Comparison of ENCODE assay signal across 10 cellular contexts in the genomic region with DNA sequence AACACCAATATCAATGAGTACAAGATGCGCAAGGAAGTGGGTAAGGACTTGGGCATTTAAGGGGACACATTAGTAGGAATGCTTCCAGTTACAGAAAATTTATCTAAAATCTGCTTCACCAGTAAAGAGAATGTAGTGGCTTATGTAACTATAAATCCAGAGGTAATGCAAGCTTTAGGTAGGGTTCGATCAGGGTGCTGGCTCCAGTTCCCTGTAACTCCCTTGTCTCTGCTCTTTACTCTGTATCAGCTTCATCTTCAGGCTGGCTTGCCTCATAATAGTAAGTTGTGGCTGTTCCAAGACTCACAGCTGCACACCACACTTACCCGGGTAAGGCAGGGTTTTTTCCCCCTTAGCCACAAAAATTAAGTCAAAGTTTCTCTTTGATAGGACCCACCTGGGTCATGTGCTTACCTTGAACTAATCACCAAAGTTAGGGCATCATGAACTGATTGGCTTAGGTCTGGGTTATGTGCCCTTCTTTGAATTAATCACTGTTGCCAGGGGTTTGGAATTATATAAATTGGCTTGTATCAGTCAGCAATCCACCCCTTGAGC. TPM values are rescaled to one million over a fixed set of nuclear protein-coding genes. Genes with fewer than 3 reads are reported as not detected.
DNase-seq lines count a peak whose midpoint lies in the region; ATAC-seq lines count a peak whose summit lies in the region.
"Had no signal": no experiment of that assay in that cellular context is flagged by ENCODE, and none has a peak within 500 bp of the region (broad histone marks: within the 10 kb centered on the region; RNA-seq: fewer than 3 reads in every experiment).

No MANE protein-coding gene starts in this region.

- peak; percentile 48 for DNase-seq in activated CD4-positive, alpha-beta memory T cell treated with anti-CD3 and anti-CD28 coated beads for 36 hours
- no peak for DNase-seq in activated CD4-positive, alpha-beta memory T cell treated with anti-CD3 and anti-CD28 coated beads, Interleukin-2, amount 10 ng/mL, durations not matched to agents 7 days and 5 days
- DNase-seq in stimulated activated effector memory CD8-positive, alpha-beta T cell treated with anti-CD3 and anti-CD28 coated beads, Interleukin-12 subunit alpha, Interleukin-12 subunit beta, amount 100 ng/mL, for 72 hours (ENCODE audit: low spot score in 2 of 2) = no peak
- DNase-seq in central memory CD4-positive, alpha-beta T cell = no peak
- DNase-seq in left lobe of liver (ENCODE audit: low spot score) = no peak
- no peak for DNase-seq in stimulated activated CD4-positive, alpha-beta T cell treated with anti-CD3 and anti-CD28 coated beads, Interleukin-4, amount 100 ng/mL, for 1 hour
- DNase-seq: activated CD4-positive, alpha-beta T cell treated with anti-CD3 and anti-CD28 coated beads, Interleukin-2, amount 10 ng/mL, durations not matched to agents 7 days and 5 days; NCI-H1105 had no signal

- no peaks in the 10 kb centered on the region for H3K9me3 Mint-ChIP-seq in activated CD4-positive, alpha-beta memory T cell treated with anti-CD3 and anti-CD28 coated beads for 36 hours
- H3K9me3 Mint-ChIP-seq in activated CD4-positive, alpha-beta memory T cell treated with anti-CD3 and anti-CD28 coated beads, Interleukin-2, amount 10 ng/mL, durations not matched to agents 7 days and 5 days = no peaks in the 10 kb centered on the region
- no peaks in the 10 kb centered on the region for H3K9me3 Mint-ChIP-seq in stimulated activated effector memory CD8-positive, alpha-beta T cell treated with anti-CD3 and anti-CD28 coated beads, Interleukin-12 subunit alpha, Interleukin-12 subunit beta, amount 100 ng/mL, for 72 hours
- H3K9me3 Mint-ChIP-seq: activated CD4-positive, alpha-beta T cell treated with anti-CD3 and anti-CD28 coated beads, Interleukin-2, amount 10 ng/mL, durations not matched to agents 7 days and 5 days had no signal

- ATAC-seq in GM21526 (IDR thresholded peaks at IDR 0.05; ENCODE audit: low FRiP score, unreplicated experiment) (peak; percentile 40), HG03432 (IDR thresholded peaks at IDR 0.05; ENCODE audit: unreplicated experiment) (peak; percentile 70), left lobe of liver (no peak)
- ATAC-seq in stimulated activated effector memory CD8-positive, alpha-beta T cell treated with anti-CD3 and anti-CD28 coated beads, Interleukin-12 subunit alpha, Interleukin-12 subunit beta, amount 100 ng/mL, for 72 hours = peak; percentile 80

- H3K27me3 Mint-ChIP-seq in activated CD4-positive, alpha-beta memory T cell treated with anti-CD3 and anti-CD28 coated beads for 36 hours = no peaks in the 10 kb centered on the region
- H3K27me3 Mint-ChIP-seq in activated CD4-positive, alpha-beta memory T cell treated with anti-CD3 and anti-CD28 coated beads, Interleukin-2, amount 10 ng/mL, durations not matched to agents 7 days and 5 days = peaks cover 4% of the 10 kb centered on the region
- H3K27me3 Mint-ChIP-seq: activated CD4-positive, alpha-beta T cell treated with anti-CD3 and anti-CD28 coated beads, Interleukin-2, amount 10 ng/mL, durations not matched to agents 7 days and 5 days had no signal

- CTCF ChIA-PET in activated CD4-positive, alpha-beta memory T cell treated with anti-CD3 and anti-CD28 coated beads for 36 hours (lab: Charles Lee) = interaction anchor here (1.1 to 3.1 kb wide), 4 partner anchors 41 to 232 kb away, joined by 3 to 11 read pairs (median 4); no protein-coding TSS in a partner anchor
- CTCF ChIA-PET in activated CD4-positive, alpha-beta memory T cell treated with anti-CD3 and anti-CD28 coated beads, Interleukin-2, amount 10 ng/mL, durations not matched to agents 7 days and 5 days (lab: Charles Lee) = interaction anchor here (0.7 to 5.6 kb wide), 14 partner anchors 8 to 250 kb away, joined by 3 to 39 read pairs (median 4); a partner anchor contains a TSS

- H3K4me3 Mint-ChIP-seq in activated CD4-positive, alpha-beta memory T cell treated with anti-CD3 and anti-CD28 coated beads for 36 hours = no peak overlapping the region
- H3K4me3 Mint-ChIP-seq in activated CD4-positive, alpha-beta memory T cell treated with anti-CD3 and anti-CD28 coated beads, Interleukin-2, amount 10 ng/mL, durations not matched to agents 7 days and 5 days = no peak overlapping the region
- no peak overlapping the region for H3K4me3 Mint-ChIP-seq in stimulated activated effector memory CD8-positive, alpha-beta T cell treated with anti-CD3 and anti-CD28 coated beads, Interleukin-12 subunit alpha, Interleukin-12 subunit beta, amount 100 ng/mL, for 72 hours
- H3K4me3 Mint-ChIP-seq: activated CD4-positive, alpha-beta T cell treated with anti-CD3 and anti-CD28 coated beads, Interleukin-2, amount 10 ng/mL, durations not matched to agents 7 days and 5 days had no signal

- no peak overlapping the region for H3K27ac Mint-ChIP-seq in activated CD4-positive, alpha-beta memory T cell treated with anti-CD3 and anti-CD28 coated beads for 36 hours
- H3K27ac Mint-ChIP-seq in activated CD4-positive, alpha-beta memory T cell treated with anti-CD3 and anti-CD28 coated beads, Interleukin-2, amount 10 ng/mL, durations not matched to agents 7 days and 5 days = no peak overlapping the region
- H3K27ac Mint-ChIP-seq in stimulated activated effector memory CD8-positive, alpha-beta T cell treated with anti-CD3 and anti-CD28 coated beads, Interleukin-12 subunit alpha, Interleukin-12 subunit beta, amount 100 ng/mL, for 72 hours = no peak overlapping the region
- H3K27ac Mint-ChIP-seq: activated CD4-positive, alpha-beta T cell treated with anti-CD3 and anti-CD28 coated beads, Interleukin-2, amount 10 ng/mL, durations not matched to agents 7 days and 5 days had no signal

- intact Hi-C loops in activated CD4-positive, alpha-beta memory T cell treated with anti-CD3 and anti-CD28 coated beads for 36 hours (cut with micrococcal nuclease) = loop anchor here (2.0 to 5.0 kb wide), 3 partner anchors 30 to 235 kb away; no protein-coding TSS in a partner anchor

- H3K4me1 Mint-ChIP-seq in activated CD4-positive, alpha-beta memory T cell treated with anti-CD3 and anti-CD28 coated beads for 36 hours (ENCODE audit: low read depth) = peaks cover 8% of the 10 kb centered on the region
- peaks cover 25% of the 10 kb centered on the region for H3K4me1 Mint-ChIP-seq in activated CD4-positive, alpha-beta memory T cell treated with anti-CD3 and anti-CD28 coated beads, Interleukin-2, amount 10 ng/mL, durations not matched to agents 7 days and 5 days
- peaks cover 6% of the 10 kb centered on the region for H3K4me1 Mint-ChIP-seq in stimulated activated effector memory CD8-positive, alpha-beta T cell treated with anti-CD3 and anti-CD28 coated beads, Interleukin-12 subunit alpha, Interleukin-12 subunit beta, amount 100 ng/mL, for 72 hours

- POLR2A ChIA-PET in activated CD4-positive, alpha-beta memory T cell treated with anti-CD3 and anti-CD28 coated beads for 36 hours (lab: Charles Lee) = no interaction called here
- POLR2A ChIA-PET in activated CD4-positive, alpha-beta memory T cell treated with anti-CD3 and anti-CD28 coated beads, Interleukin-2, amount 10 ng/mL, durations not matched to agents 7 days and 5 days (lab: Charles Lee) = interaction anchor here (1.2 to 2.3 kb wide), 2 partner anchors 11 to 67 kb away, joined by 3 to 15 read pairs; no protein-coding TSS in a partner anchor

- no peaks in the 10 kb centered on the region for H3K36me3 Mint-ChIP-seq in activated CD4-positive, alpha-beta memory T cell treated with anti-CD3 and anti-CD28 coated beads for 36 hours
- no peaks in the 10 kb centered on the region for H3K36me3 Mint-ChIP-seq in activated CD4-positive, alpha-beta memory T cell treated with anti-CD3 and anti-CD28 coated beads, Interleukin-2, amount 10 ng/mL, durations not matched to agents 7 days and 5 days (ENCODE audit: low read depth)
- H3K36me3 Mint-ChIP-seq in stimulated activated effector memory CD8-positive, alpha-beta T cell treated with anti-CD3 and anti-CD28 coated beads, Interleukin-12 subunit alpha, Interleukin-12 subunit beta, amount 100 ng/mL, for 72 hours = no peaks in the 10 kb centered on the region

RNA-seq across cellular contexts. Expression of a gene that starts 35.5 kb away (rescaled TPM):
- under 1 TPM; 0.69 to 0.77 TPM for total RNA-seq in activated CD4-positive, alpha-beta memory T cell treated with anti-CD3 and anti-CD28 coated beads for 36 hours
- total RNA-seq in activated CD4-positive, alpha-beta memory T cell treated with anti-CD3 and anti-CD28 coated beads, Interleukin-2, amount 10 ng/mL, durations not matched to agents 7 days and 5 days = 1 to 10 TPM in 1 of 2 experiments, under 1 TPM in 1; 0.88 to 1.1 TPM
- 6.5 TPM for total RNA-seq in left lobe of liver
